ENCODE assay signal across 1 cellular context in the genomic region with DNA sequence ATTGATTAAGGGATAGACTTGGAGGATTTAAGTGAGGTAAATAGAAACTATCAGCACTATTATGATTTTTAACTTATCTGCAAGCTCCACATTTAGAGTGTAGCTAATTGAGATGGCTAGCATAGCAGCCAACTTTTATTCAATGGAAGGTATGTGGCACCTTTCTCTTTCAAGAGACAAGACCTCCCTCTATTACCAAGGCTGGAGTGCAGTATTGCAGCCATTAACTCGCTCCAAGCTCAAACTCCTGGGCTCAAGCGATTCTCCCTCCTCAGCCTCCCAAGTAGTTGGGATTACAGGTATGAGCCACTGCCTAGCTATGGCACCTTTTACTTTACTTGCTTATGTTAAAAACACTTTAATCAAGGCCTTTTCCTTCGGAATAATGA.
TF ChIP-seq lines count a peak whose summit lies in the region.

No MANE protein-coding gene starts in this region.

TF ChIP-seq in K562, 482 proteins besides CTCF, POLR2A, EP300 and RAD21:
- TF ChIP-seq GABPB1 (CRISPR knock-in tag; IDR thresholded peaks at IDR 0.05) (no peak), THRAP3 (IDR thresholded peaks at IDR 0.05; ENCODE audit: borderline replicate concordance) (no peak), MBD2 (IDR thresholded peaks at IDR 0.05; ENCODE audit: borderline replicate concordance, low read depth) (no peak), RB1 (IDR thresholded peaks at IDR 0.05; ENCODE audit: low read depth) (no peak), MAFG (tag; conservative IDR thresholded peaks at IDR 0.05) (no peak), KAT2B (IDR thresholded peaks at IDR 0.05; ENCODE audit: low read depth, low read length) (no peak)
TF ChIP-seq in K562: peak in this region for 0.
